1 cellular context compared by ENCODE assay signal in the genomic region with DNA sequence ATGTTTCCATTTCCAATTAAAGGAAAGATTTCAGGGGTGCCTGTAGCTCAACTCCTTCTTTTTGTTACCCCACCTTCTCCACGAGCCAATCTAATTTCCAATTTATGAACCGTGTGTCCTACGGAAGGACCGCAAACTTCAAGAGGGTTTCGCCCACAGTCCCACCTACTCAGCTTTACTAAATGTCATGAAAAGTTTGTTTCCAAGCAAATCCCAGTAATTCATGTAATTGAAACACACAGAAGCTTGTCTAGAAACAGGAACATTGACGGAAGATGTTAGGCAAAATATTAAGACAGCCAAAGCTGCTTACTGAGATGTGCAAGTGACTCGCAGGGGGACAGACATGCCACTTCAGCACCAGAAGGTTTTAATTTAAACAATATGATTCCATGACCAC.
TF ChIP-seq lines count a peak whose summit lies in the region.

No MANE protein-coding gene starts in this region.

TF ChIP-seq in GM23338, 12 proteins besides CTCF, POLR2A, EP300 and RAD21 (continued from another document):
- TF ChIP-seq, protein P1, sequence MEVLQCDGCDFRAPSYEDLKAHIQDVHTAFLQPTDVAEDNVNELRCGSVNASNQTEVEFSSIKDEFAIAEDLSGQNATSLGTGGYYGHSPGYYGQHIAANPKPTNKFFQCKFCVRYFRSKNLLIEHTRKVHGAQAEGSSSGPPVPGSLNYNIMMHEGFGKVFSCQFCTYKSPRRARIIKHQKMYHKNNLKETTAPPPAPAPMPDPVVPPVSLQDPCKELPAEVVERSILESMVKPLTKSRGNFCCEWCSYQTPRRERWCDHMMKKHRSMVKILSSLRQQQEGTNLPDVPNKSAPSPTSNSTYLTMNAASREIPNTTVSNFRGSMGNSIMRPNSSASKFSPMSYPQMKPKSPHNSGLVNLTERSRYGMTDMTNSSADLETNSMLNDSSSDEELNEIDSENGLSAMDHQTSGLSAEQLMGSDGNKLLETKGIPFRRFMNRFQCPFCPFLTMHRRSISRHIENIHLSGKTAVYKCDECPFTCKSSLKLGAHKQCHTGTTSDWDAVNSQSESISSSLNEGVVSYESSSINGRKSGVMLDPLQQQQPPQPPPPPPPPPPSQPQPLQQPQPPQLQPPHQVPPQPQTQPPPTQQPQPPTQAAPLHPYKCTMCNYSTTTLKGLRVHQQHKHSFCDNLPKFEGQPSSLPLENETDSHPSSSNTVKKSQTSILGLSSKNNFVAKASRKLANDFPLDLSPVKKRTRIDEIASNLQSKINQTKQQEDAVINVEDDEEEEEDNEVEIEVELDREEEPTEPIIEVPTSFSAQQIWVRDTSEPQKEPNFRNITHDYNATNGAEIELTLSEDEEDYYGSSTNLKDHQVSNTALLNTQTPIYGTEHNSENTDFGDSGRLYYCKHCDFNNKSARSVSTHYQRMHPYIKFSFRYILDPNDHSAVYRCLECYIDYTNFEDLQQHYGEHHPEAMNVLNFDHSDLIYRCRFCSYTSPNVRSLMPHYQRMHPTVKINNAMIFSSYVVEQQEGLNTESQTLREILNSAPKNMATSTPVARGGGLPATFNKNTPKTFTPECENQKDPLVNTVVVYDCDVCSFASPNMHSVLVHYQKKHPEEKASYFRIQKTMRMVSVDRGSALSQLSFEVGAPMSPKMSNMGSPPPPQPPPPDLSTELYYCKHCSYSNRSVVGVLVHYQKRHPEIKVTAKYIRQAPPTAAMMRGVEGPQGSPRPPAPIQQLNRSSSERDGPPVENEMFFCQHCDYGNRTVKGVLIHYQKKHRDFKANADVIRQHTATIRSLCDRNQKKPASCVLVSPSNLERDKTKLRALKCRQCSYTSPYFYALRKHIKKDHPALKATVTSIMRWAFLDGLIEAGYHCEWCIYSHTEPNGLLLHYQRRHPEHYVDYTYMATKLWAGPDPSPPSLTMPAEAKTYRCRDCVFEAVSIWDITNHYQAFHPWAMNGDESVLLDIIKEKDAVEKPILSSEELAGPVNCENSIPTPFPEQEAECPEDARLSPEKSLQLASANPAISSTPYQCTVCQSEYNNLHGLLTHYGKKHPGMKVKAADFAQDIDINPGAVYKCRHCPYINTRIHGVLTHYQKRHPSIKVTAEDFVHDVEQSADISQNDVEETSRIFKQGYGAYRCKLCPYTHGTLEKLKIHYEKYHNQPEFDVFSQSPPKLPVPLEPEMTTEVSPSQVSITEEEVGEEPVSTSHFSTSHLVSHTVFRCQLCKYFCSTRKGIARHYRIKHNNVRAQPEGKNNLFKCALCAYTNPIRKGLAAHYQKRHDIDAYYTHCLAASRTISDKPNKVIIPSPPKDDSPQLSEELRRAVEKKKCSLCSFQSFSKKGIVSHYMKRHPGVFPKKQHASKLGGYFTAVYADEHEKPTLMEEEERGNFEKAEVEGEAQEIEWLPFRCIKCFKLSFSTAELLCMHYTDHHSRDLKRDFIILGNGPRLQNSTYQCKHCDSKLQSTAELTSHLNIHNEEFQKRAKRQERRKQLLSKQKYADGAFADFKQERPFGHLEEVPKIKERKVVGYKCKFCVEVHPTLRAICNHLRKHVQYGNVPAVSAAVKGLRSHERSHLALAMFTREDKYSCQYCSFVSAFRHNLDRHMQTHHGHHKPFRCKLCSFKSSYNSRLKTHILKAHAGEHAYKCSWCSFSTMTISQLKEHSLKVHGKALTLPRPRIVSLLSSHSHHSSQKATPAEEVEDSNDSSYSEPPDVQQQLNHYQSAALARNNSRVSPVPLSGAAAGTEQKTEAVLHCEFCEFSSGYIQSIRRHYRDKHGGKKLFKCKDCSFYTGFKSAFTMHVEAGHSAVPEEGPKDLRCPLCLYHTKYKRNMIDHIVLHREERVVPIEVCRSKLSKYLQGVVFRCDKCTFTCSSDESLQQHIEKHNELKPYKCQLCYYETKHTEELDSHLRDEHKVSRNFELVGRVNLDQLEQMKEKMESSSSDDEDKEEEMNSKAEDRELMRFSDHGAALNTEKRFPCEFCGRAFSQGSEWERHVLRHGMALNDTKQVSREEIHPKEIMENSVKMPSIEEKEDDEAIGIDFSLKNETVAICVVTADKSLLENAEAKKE (CRISPR knock-in tag; IDR thresholded peaks at IDR 0.05), result no peak
- TF ChIP-seq ZNF331 (CRISPR knock-in tag; IDR thresholded peaks at IDR 0.05; ENCODE audit: low read depth) (no peak), EZH2 (IDR thresholded peaks at IDR 0.05; ENCODE audit: low read depth, unreplicated experiment) (no peak), ZNF114 (CRISPR knock-in tag; IDR thresholded peaks at IDR 0.05) (no peak), STAT1 (IDR thresholded peaks at IDR 0.05; ENCODE audit: unreplicated experiment) (no peak), POLR2AphosphoS5 (IDR thresholded peaks at IDR 0.05; ENCODE audit: low read depth) (no peak), JUNB (IDR thresholded peaks at IDR 0.05; ENCODE audit: unreplicated experiment) (no peak), CREB1 (CRISPR knock-in tag; IDR thresholded peaks at IDR 0.05; ENCODE audit: low read depth) (no peak)
